Comparison of ENCODE assay signal across 12 cellular contexts in the genomic region with DNA sequence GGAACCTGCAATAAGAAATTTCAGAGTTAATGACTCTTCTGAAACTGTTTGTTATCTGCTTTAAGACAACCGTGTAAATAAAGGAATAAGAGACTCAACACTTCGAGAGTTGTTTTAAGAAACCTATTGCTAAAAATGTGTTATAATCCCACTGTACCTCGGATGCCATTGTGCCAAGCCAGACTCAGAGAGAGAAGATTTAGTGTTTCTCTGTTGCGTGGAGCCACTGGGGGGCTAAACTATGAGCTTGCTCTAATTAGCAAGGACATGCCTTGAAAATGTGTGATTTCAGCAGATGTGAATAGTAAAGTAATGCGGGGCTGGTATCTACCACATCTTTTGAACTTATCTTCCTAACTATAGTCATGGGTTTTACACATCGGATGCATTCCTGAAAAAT. TPM values are rescaled to one million over a fixed set of nuclear protein-coding genes. Genes with fewer than 3 reads are reported as not detected.
DNase-seq lines count a peak whose midpoint lies in the region; ATAC-seq and TF ChIP-seq lines count a peak whose summit lies in the region.
"Had no signal": no experiment of that assay in that cellular context is flagged by ENCODE, and none has a peak within 500 bp of the region (broad histone marks: within the 10 kb centered on the region; RNA-seq: fewer than 3 reads in every experiment).

No MANE protein-coding gene starts in this region.

- ATAC-seq in left cardiac atrium (no peak), psoas muscle (no peak), HG03442 (IDR thresholded peaks at IDR 0.05; ENCODE audit: unreplicated experiment) (no peak)

- WGBS in hepatocyte (ENCODE audit: low lambda C conversion rate, missing lambda C conversion rate): 76% methylated on average over 6 of the region's 6 CpGs
- WGBS in psoas muscle, 3 donors: 49 to 60% (median 54%) methylated on average over 6 of the region's 6 CpGs

- H3K4me1 ChIP-seq in right atrium auricular region: peaks cover 3 to 100% of the 10 kb centered on the region in 2 donors
- peaks cover 82% of the 10 kb centered on the region for H3K4me1 ChIP-seq in hepatocyte (ENCODE audit: insufficient read depth)
- H3K4me1 ChIP-seq in psoas muscle: peaks cover 92% of the 10 kb centered on the region
- peaks cover 92% of the 10 kb centered on the region for H3K4me1 ChIP-seq in vagina

- H4K20me1 ChIP-seq in hepatocyte (ENCODE audit: insufficient read depth, poor library complexity, severe bottlenecking): no peaks in the 10 kb centered on the region

- no peaks in the 10 kb centered on the region for H3K9me2 ChIP-seq in hepatocyte (replicated peaks; ENCODE audit: insufficient read depth)

- no peaks in the 10 kb centered on the region for H3K27me3 ChIP-seq in right atrium auricular region
- H3K27me3 ChIP-seq in hepatocyte: no peaks in the 10 kb centered on the region
- no peaks in the 10 kb centered on the region for H3K27me3 ChIP-seq in psoas muscle (ENCODE audit: insufficient read depth in 3 of 3, low read length in 2 of 3)
- H3K27me3 ChIP-seq in vagina: no peaks in the 10 kb centered on the region
- H3K27me3 ChIP-seq: SJCRH30 had no signal

- no peak overlapping the region for H2AFZ ChIP-seq in hepatocyte

- peak overlapping the region; percentile 46 for H3K4me2 ChIP-seq in hepatocyte

- no peaks in the 10 kb centered on the region for H3K9me3 ChIP-seq in right atrium auricular region
- no peaks in the 10 kb centered on the region for H3K9me3 ChIP-seq in hepatocyte (ENCODE audit: low read depth)
- no peaks in the 10 kb centered on the region for H3K9me3 ChIP-seq in psoas muscle
- no peaks in the 10 kb centered on the region for H3K9me3 ChIP-seq in vagina
- H3K9me3 ChIP-seq: SJCRH30 had no signal

- DNase-seq in right atrium auricular region (ENCODE audit: low spot score): no peak
- DNase-seq in left cardiac atrium: no peak
- no peak for DNase-seq in hepatocyte (ENCODE audit: low spot score)
- no peak for DNase-seq in psoas muscle
- no peak for DNase-seq in vagina (ENCODE audit: extremely low spot score in 2 of 2)
- DNase-seq in NCI-H1436 treated with DMSO at 0.1 percent for 48 hours (lab: John Stamatoyannopoulos, UW): no peak
- DNase-seq in NCI-H82 (lab: John Stamatoyannopoulos, UW): no peak
- DNase-seq: DMS153, NCI-H187, trophoblast cell had no signal

- no peaks in the 10 kb centered on the region for H3K79me2 ChIP-seq in hepatocyte

- intact Hi-C loops in left cardiac atrium (cut with DNase I) (loop anchor here in 1 of 2 donors (5.0 to 10.0 kb wide), 3 partner anchors 47 to 190 kb away; no protein-coding TSS in a partner anchor), psoas muscle (cut with DNase I) (loop anchor here in 1 of 2 donors (5.0 kb wide), 1 partner anchor 542 kb away; no protein-coding TSS in a partner anchor), vagina (cut with DNase I) (loop anchor here (10.0 kb wide), 1 partner anchor 450 kb away; no protein-coding TSS in a partner anchor)

- H3K4me3 ChIP-seq in right atrium auricular region (no peak overlapping the region), hepatocyte (no peak overlapping the region), psoas muscle (no peak overlapping the region), vagina (no peak overlapping the region)
- H3K4me3 ChIP-seq: SJCRH30 had no signal

- H3K27ac ChIP-seq in right atrium auricular region: peak overlapping the region; percentile 97 to 99
- peak overlapping the region; percentile 92 for H3K27ac ChIP-seq in hepatocyte
- H3K27ac ChIP-seq in psoas muscle: peak overlapping the region; percentile 98
- peak overlapping the region; percentile 98 for H3K27ac ChIP-seq in vagina
- H3K27ac ChIP-seq: SJCRH30 had no signal

- no peak for TF ChIP-seq CTCF in right atrium auricular region (IDR thresholded peaks at IDR 0.05)
- no peak for TF ChIP-seq CTCF in hepatocyte (IDR thresholded peaks at IDR 0.05; ENCODE audit: poor library complexity)
- TF ChIP-seq CTCF in psoas muscle (IDR thresholded peaks at IDR 0.05): no peak
- TF ChIP-seq CTCF in vagina (IDR thresholded peaks at IDR 0.05): no peak

- no peak for TF ChIP-seq POLR2A in vagina (IDR thresholded peaks at IDR 0.05)

- H3K36me3 ChIP-seq in right atrium auricular region (no peaks in the 10 kb centered on the region), hepatocyte (replicated peaks; ENCODE audit: insufficient read depth, low read depth) (no peaks in the 10 kb centered on the region), psoas muscle (ENCODE audit: insufficient read depth in 1 of 2, low read depth in 1 of 2) (no peaks in the 10 kb centered on the region), vagina (no peaks in the 10 kb centered on the region)
- H3K36me3 ChIP-seq: SJCRH30 had no signal

RNA-seq across cellular contexts. Expression of gene TARBP1, which starts 56.2 kb away (rescaled TPM):
- total RNA-seq in right atrium auricular region (10 to 100 TPM in 1 of 2 donors, 1 to 10 TPM in 1; 5.5 to 11.3 TPM), left cardiac atrium (10 to 100 TPM in 1 of 2 donors, 1 to 10 TPM in 1; 9.6 to 10.1 TPM), hepatocyte (22.8 and 22.9 TPM in 2 replicates), psoas muscle (10 to 100 TPM in 1 of 4 donors, 1 to 10 TPM in 3; 5.8 to 10.5 (median 9.0) TPM), vagina (20.9 TPM)
- polyA plus RNA-seq in hepatocyte (12.2 and 12.8 TPM in 2 replicates), psoas muscle (10 to 100 TPM in 1 of 3 donors, 1 to 10 TPM in 2; 5.8 to 10.4 (median 6.6) TPM)
